In genomic region chr7:22001345-22002004, GRCh38 we compare ENCODE assay signal across 8 cellular contexts. TPM values are rescaled to one million over a fixed set of nuclear protein-coding genes. Genes with fewer than 3 reads are reported as not detected.
DNase-seq lines count a peak whose midpoint lies in the region; ATAC-seq, FAIRE-seq and TF ChIP-seq lines count a peak whose summit lies in the region.

No MANE protein-coding gene starts in this region.

- POLR2A ChIA-PET in BJ (lab: Charles Lee): no interaction called here

- CTCF ChIA-PET in BJ (lab: Yijun Ruan, JAX) (interaction anchor here (0.9 to 2.4 kb wide), 4 partner anchors 48 to 745 kb away, joined by 3 to 7 read pairs (median 3); no protein-coding TSS in a partner anchor), mammary epithelial cell (lab: Charles Lee; ENCODE audit: low non-redundant PET) (no interaction called here)

- no peaks in the 10 kb centered on the region for H3K9me3 ChIP-seq in OCI-LY1 (ENCODE audit: low read length)
- no peaks in the 10 kb centered on the region for H3K9me3 ChIP-seq in mammary epithelial cell (replicated peaks; ENCODE audit: insufficient read depth, low read length)

- intact Hi-C loops in mammary epithelial cell (cut with micrococcal nuclease): loop anchor here (1.0 to 10.0 kb wide), 11 partner anchors 57 to 1219 kb away; partner anchors contain the start of genes CDCA7L and SP4

- in situ Hi-C loops in GM13976 (cut with MboI; ENCODE audit: low sequenced_read_pairs, unreplicated experiment): loop anchor here (25.0 kb wide), 1 partner anchor 739 kb away; no protein-coding TSS in a partner anchor
- in situ Hi-C loops in mammary epithelial cell (cut with MboI; ENCODE audit: low sequenced_read_pairs in 2 of 2): loop anchor here (10.0 to 25.0 kb wide), 3 partner anchors 239 to 739 kb away; no protein-coding TSS in a partner anchor

- H3K4me3 ChIP-seq in BJ (ENCODE audit: low read depth, low read length) (no peak overlapping the region), OCI-LY1 (ENCODE audit: low read depth, low read length, poor library complexity, severe bottlenecking) (no peak overlapping the region), mammary epithelial cell (replicated peaks in 1 of 3; ENCODE audit: insufficient read depth in 1 of 3, low read depth in 2 of 3, low read length in 3 of 3) (peak overlapping the region in 1 of 3 experiments; percentile 22)

- H4K20me1 ChIP-seq in OCI-LY1 (ENCODE audit: insufficient read depth, low read length): no peaks in the 10 kb centered on the region
- no peaks in the 10 kb centered on the region for H4K20me1 ChIP-seq in mammary epithelial cell (ENCODE audit: insufficient read depth, low read length)

- no TSS peak for BruUV-seq in mammary epithelial cell (replicated peaks; lab: Mats Ljungman, UMichigan)

- H3K9ac ChIP-seq in OCI-LY1 (ENCODE audit: low read length): no peak overlapping the region
- H3K9ac ChIP-seq in mammary epithelial cell (ENCODE audit: insufficient read depth, low read length): no peak overlapping the region

- ATAC-seq in HG02678 (IDR thresholded peaks at IDR 0.05; ENCODE audit: unreplicated experiment): no peak

- TF ChIP-seq CTCF in BJ (IDR thresholded peaks at IDR 0.05; ENCODE audit: insufficient read depth, low read depth, low read length): peak; percentile 62
- peak; percentile 68 for TF ChIP-seq CTCF in GM13976 (IDR thresholded peaks at IDR 0.05; ENCODE audit: borderline replicate concordance, control extremely low read depth, extremely low read depth, insufficient read depth, missing control alignments)
- peak; percentile 92 for TF ChIP-seq CTCF in OCI-LY1 (IDR thresholded peaks at IDR 0.05; ENCODE audit: low read length)
- TF ChIP-seq CTCF in mammary epithelial cell (conservative IDR thresholded peaks at IDR 0.05 in 1 of 2, IDR thresholded peaks at IDR 0.05 in 1 of 2; ENCODE audit: extremely low read depth in 1 of 2, insufficient read depth in 1 of 2, low read depth in 1 of 2, low read length in 2 of 2): peak; percentile 54 to 70

- FAIRE-seq in HTR-8/SVneo (lab: Jason Lieb, UNC): no peak

- H3K79me2 ChIP-seq in OCI-LY1 (ENCODE audit: insufficient read depth, low read length): no peaks in the 10 kb centered on the region
- H3K79me2 ChIP-seq in mammary epithelial cell (ENCODE audit: insufficient read depth, low read length): no peaks in the 10 kb centered on the region

- H3K4me2 ChIP-seq in OCI-LY1 (ENCODE audit: low read length) (no peak overlapping the region), mammary epithelial cell (ENCODE audit: insufficient read depth, low read depth, low read length) (peak overlapping the region; percentile 49)

- 7% methylated on average over 8 of the region's 8 CpGs for WGBS in mammary epithelial cell (ENCODE audit: low coverage, missing lambda C conversion rate)

- no peaks in the 10 kb centered on the region for H3F3A ChIP-seq in OCI-LY1 (ENCODE audit: insufficient read depth, low read length)

- H2AFZ ChIP-seq in OCI-LY1 (ENCODE audit: low read length) (no peak overlapping the region), mammary epithelial cell (ENCODE audit: low read depth, low read length) (peak overlapping the region; percentile 89)

- dilution Hi-C loops in mammary epithelial cell (cut with HindIII; ENCODE audit: low sequenced_read_pairs): no loop called here

- DNase-seq in BJ (ENCODE audit: low read depth) (peak; percentile 46), GM13976 (ENCODE audit: low spot score) (peak; percentile 72), HTR-8/SVneo (ENCODE audit: insufficient read length, low spot score) (peak; percentile 83), mammary epithelial cell (peak; percentile 71), kidney glomerular epithelial cell (lab: John Stamatoyannopoulos, UW) (peak; percentile 80), superior temporal gyrus (ENCODE audit: extremely low spot score) (peak; percentile 92)

- H3K4me1 ChIP-seq in OCI-LY1 (ENCODE audit: insufficient read depth, low read length, severe bottlenecking) (no peaks in the 10 kb centered on the region), mammary epithelial cell (ENCODE audit: insufficient read depth, low read length) (peaks cover 14% of the 10 kb centered on the region)

- H3K27me3 ChIP-seq in BJ (ENCODE audit: control insufficient read depth, insufficient read depth, low read length) (no peaks in the 10 kb centered on the region), OCI-LY1 (ENCODE audit: insufficient read depth, low read length) (0 out of 2 replicates have a peak, but pooled peaks cover 5% of the 10 kb centered on the region), mammary epithelial cell (ENCODE audit: insufficient read depth, low read length) (no peaks in the 10 kb centered on the region)

- H3K9me2 ChIP-seq in OCI-LY1 (ENCODE audit: low read depth, low read length): no peaks in the 10 kb centered on the region

- no peaks in the 10 kb centered on the region for H3K36me3 ChIP-seq in BJ (ENCODE audit: control insufficient read depth, insufficient read depth, low read length)
- no peaks in the 10 kb centered on the region for H3K36me3 ChIP-seq in OCI-LY1 (ENCODE audit: insufficient read depth, low read length)
- H3K36me3 ChIP-seq in mammary epithelial cell (ENCODE audit: insufficient read depth, low read length): no peaks in the 10 kb centered on the region

- H3K27ac ChIP-seq in OCI-LY1 (ENCODE audit: low read depth, low read length, poor library complexity, severe bottlenecking) (no peak overlapping the region), mammary epithelial cell (ENCODE audit: insufficient read depth, low read depth, low read length) (peak overlapping the region; percentile 57)

RNA-seq across cellular contexts. Expression of gene CDCA7L, which starts 55.8 kb away (rescaled TPM):
- 34.0 and 41.4 TPM in 2 replicates for polyA plus RNA-seq in BJ (2011; rRNA removed)
- 43.2 and 66.0 TPM in 2 replicates for polyA minus RNA-seq in BJ (2011; rRNA and poly(A)+ RNA removed)
- 10 to 100 TPM in 1 of 2 donors, 1 to 10 TPM in 1; 8.5 to 29.8 TPM for total RNA-seq in mammary epithelial cell
- polyA plus RNA-seq in mammary epithelial cell: 28.7 TPM
- 38.1 TPM for polyA minus RNA-seq in mammary epithelial cell
